ENCODE assay signal across 31 cellular contexts in genomic region chr18:27585602-27586173, GRCh38.
DNase-seq lines count a peak whose midpoint lies in the region; ATAC-seq, FAIRE-seq and TF ChIP-seq lines count a peak whose summit lies in the region.
"Had no signal": no experiment of that assay in that cellular context is flagged by ENCODE, and none has a peak within 500 bp of the region (broad histone marks: within the 10 kb centered on the region; RNA-seq: fewer than 3 reads in every experiment).

No MANE protein-coding gene starts in this region.

- H2BK120ac ChIP-seq in H1 (replicated peaks; ENCODE audit: low read depth, low read length) (no peak overlapping the region), neuronal stem cell (ENCODE audit: low read depth, low read length) (no peak overlapping the region)

- no peaks in the 10 kb centered on the region for H3K23me2 ChIP-seq in H1 (ENCODE audit: low read depth, low read length)

- H3K18ac ChIP-seq in H1 (ENCODE audit: extremely low read depth, low read length) (no peak overlapping the region), neuronal stem cell (ENCODE audit: low read length) (no peak overlapping the region)

- H3K56ac ChIP-seq in H1 (replicated peaks; ENCODE audit: insufficient read length, low read depth, low read length) = no peak overlapping the region

- H3K4me3 ChIP-seq in H1 (ENCODE audit: extremely low read depth in 1 of 4, insufficient read depth in 2 of 4, low read depth in 3 of 4, low read length in 4 of 4) (no peak overlapping the region), neuronal stem cell (ENCODE audit: low read length in 2 of 2) (no peak overlapping the region), PC-9 (no peak overlapping the region)
- H3K4me3 ChIP-seq: tibial nerve had no signal

- H3K36me3 ChIP-seq in H1 (ENCODE audit: control insufficient read depth in 2 of 4, insufficient read depth in 4 of 4, low read length in 3 of 4) = no peaks in the 10 kb centered on the region
- H3K36me3 ChIP-seq in neuronal stem cell (replicated peaks in 1 of 2; ENCODE audit: control insufficient read depth in 2 of 2, insufficient read depth in 2 of 2, low read length in 2 of 2) = no peaks in the 10 kb centered on the region
- H3K36me3 ChIP-seq in PC-9 (ENCODE audit: low read depth) = no peaks in the 10 kb centered on the region
- H3K36me3 ChIP-seq: brain microvascular endothelial cell, tibial nerve had no signal

- no peak for TF ChIP-seq EP300 in H1 (IDR thresholded peaks at IDR 0.05; ENCODE audit: borderline replicate concordance in 1 of 2, low read depth in 2 of 2, low read length in 2 of 2)

- CTCF ChIA-PET in H1 (lab: Charles Lee; ENCODE audit: partially characterized antibody) = interaction anchor here (0.5 to 2.0 kb wide), 10 partner anchors 8 to 580 kb away, joined by 3 to 10 read pairs (median 4); no protein-coding TSS in a partner anchor
- CTCF ChIA-PET in PC-9 (lab: Charles Lee) = no interaction called here

- no peaks in the 10 kb centered on the region for H3K27me3 ChIP-seq in H1 (replicated peaks in 1 of 4; ENCODE audit: control insufficient read depth in 3 of 4, extremely low read depth in 1 of 4, insufficient read depth in 3 of 4, low read length in 3 of 4)
- H3K27me3 ChIP-seq in neuronal stem cell (ENCODE audit: control insufficient read depth in 3 of 3, insufficient read depth in 3 of 3, low read depth in 1 of 3, low read length in 3 of 3) = no peaks in the 10 kb centered on the region
- H3K27me3 ChIP-seq in PC-9 (ENCODE audit: insufficient read depth, low read depth) = no peaks in the 10 kb centered on the region
- H3K27me3 ChIP-seq: brain microvascular endothelial cell, tibial nerve had no signal

- H4K8ac ChIP-seq in H1 (ENCODE audit: extremely low read depth, insufficient read depth, low read length) (no peak overlapping the region; the same call in 1 of the 2 replicates), neuronal stem cell (ENCODE audit: low read depth, low read length) (no peak overlapping the region)

- H2BK15ac ChIP-seq in H1 (ENCODE audit: low read length) (no peak overlapping the region), neuronal stem cell (ENCODE audit: low read length) (no peak overlapping the region)

- H4K20me1 ChIP-seq in H1 (replicated peaks in 1 of 2; ENCODE audit: control insufficient read depth in 1 of 2, insufficient read depth in 2 of 2, low read length in 2 of 2) = no peaks in the 10 kb centered on the region
- no peaks in the 10 kb centered on the region for H4K20me1 ChIP-seq in PC-9 (ENCODE audit: insufficient read depth)

- no peak overlapping the region for H3K27ac Mint-ChIP-seq in glutamatergic neuron (ENCODE audit: unreplicated experiment)
- H3K27ac Mint-ChIP-seq: activated CD8-positive, alpha-beta T cell treated with anti-CD3 and anti-CD28 coated beads for 36 hours; T-helper 2 cell treated with Interferon-gamma antibody and Interleukin-4, amounts not matched to agents 5 μg/mL and 100 μg/mL, for 36 hours had no signal

- H3K79me2 ChIP-seq in H1 (ENCODE audit: control insufficient read depth in 1 of 2, insufficient read depth in 2 of 2, low read length in 2 of 2) (no peaks in the 10 kb centered on the region), PC-9 (ENCODE audit: low read depth) (no peaks in the 10 kb centered on the region)
- H3K79me2 ChIP-seq: parathyroid adenoma had no signal

- WGBS in H1 (ENCODE audit: extremely low coverage in 1 of 2, insufficient coverage in 1 of 2, insufficient read length in 1 of 2, insufficient replicate concordance in 2 of 2, low coverage in 1 of 2, low lambda C conversion rate in 2 of 2, missing lambda C conversion rate in 1 of 2), 2 experiments = 84% methylated on average over 10 of the region's 10 CpGs; no CpG with 5 or more reads in 1 of the 2 experiments
- no CpG with 5 or more reads among the region's 10 CpGs for WGBS in neuronal stem cell (ENCODE audit: extremely low coverage in 2 of 2, insufficient read length in 2 of 2, insufficient replicate concordance in 1 of 2), 2 donors

- H3K9me2 ChIP-seq in PC-9 (ENCODE audit: insufficient read depth) = no peaks in the 10 kb centered on the region

- H4K91ac ChIP-seq in H1 (replicated peaks; ENCODE audit: insufficient read length, low read length) = no peak overlapping the region
- H4K91ac ChIP-seq in neuronal stem cell (ENCODE audit: low read depth, low read length, poor library complexity) = no peak overlapping the region

- H3K23ac ChIP-seq in H1 (ENCODE audit: insufficient read length) = no peak overlapping the region
- no peak overlapping the region for H3K23ac ChIP-seq in neuronal stem cell (ENCODE audit: low read depth, low read length, poor library complexity)

- H2AFZ ChIP-seq in H1 (ENCODE audit: low read length) (no peak overlapping the region), neuronal stem cell (ENCODE audit: low read length) (peak overlapping the region; percentile 56), PC-9 (no peak overlapping the region)
- H2AFZ ChIP-seq: parathyroid adenoma had no signal

- H3K9me3 ChIP-seq in H1 (ENCODE audit: insufficient read depth in 2 of 2, low read depth in 1 of 2, low read length in 1 of 2) (peaks cover 6% of the 10 kb centered on the region in 2 experiments; a peak in 2 of 4 replicates), neuronal stem cell (replicated peaks in 1 of 2; ENCODE audit: control insufficient read depth in 2 of 2, insufficient read depth in 1 of 2, low read depth in 1 of 2, low read length in 2 of 2) (peaks cover 6 to 8% of the 10 kb centered on the region in 2 donors), PC-9 (ENCODE audit: insufficient read depth, low read depth) (no peaks in the 10 kb centered on the region)

- H2BK12ac ChIP-seq in H1 (ENCODE audit: low read depth, low read length) (no peak overlapping the region), neuronal stem cell (ENCODE audit: low read length) (no peak overlapping the region)

- POLR2A ChIA-PET in H1 (lab: Charles Lee; ENCODE audit: partially characterized antibody) (interaction anchor here (1.0 kb wide), 1 partner anchor 24 kb away, joined by 3 read pairs; no protein-coding TSS in a partner anchor), PC-9 (lab: Charles Lee; ENCODE audit: unreplicated experiment) (no interaction called here)

- TF ChIP-seq POLR2A in H1 (IDR thresholded peaks at IDR 0.05; ENCODE audit: control extremely low read depth in 1 of 2, low read depth in 2 of 2, low read length in 2 of 2) = no peak

- no peak overlapping the region for H3K27ac ChIP-seq in H1 (ENCODE audit: low read depth, low read length)
- H3K27ac ChIP-seq in neuronal stem cell (replicated peaks; ENCODE audit: low read length) = no peak overlapping the region
- no peak overlapping the region for H3K27ac ChIP-seq in PC-9
- H3K27ac ChIP-seq: brain microvascular endothelial cell, C4-2B, parathyroid adenoma, tibial nerve had no signal

- H3K4me1 ChIP-seq in H1 (replicated peaks in 1 of 4; ENCODE audit: control insufficient read depth in 3 of 4, insufficient read depth in 4 of 4, low read length in 3 of 4) (no peaks in the 10 kb centered on the region; a peak in 1 of 7 replicates), neuronal stem cell (ENCODE audit: control insufficient read depth in 2 of 2, insufficient read depth in 1 of 2, low read depth in 1 of 2, low read length in 2 of 2) (no peaks in the 10 kb centered on the region), PC-9 (replicated peaks; ENCODE audit: insufficient read depth) (no peaks in the 10 kb centered on the region)
- H3K4me1 ChIP-seq: parathyroid adenoma, tibial nerve had no signal

- FAIRE-seq in H1 (lab: Jason Lieb, UNC) = peak; percentile 28
- FAIRE-seq: frontal cortex, RCC 7860 had no signal

- no peaks in the 10 kb centered on the region for H3K4me1 Mint-ChIP-seq in glutamatergic neuron (ENCODE audit: low read depth, unreplicated experiment)

- no peaks in the 10 kb centered on the region for H3K9me3 Mint-ChIP-seq in glutamatergic neuron (ENCODE audit: unreplicated experiment)

- no peak overlapping the region for H3K14ac ChIP-seq in H1 (ENCODE audit: insufficient read length)
- no peak overlapping the region for H3K14ac ChIP-seq in neuronal stem cell (ENCODE audit: low read length)

- DNase-seq in NCI-H748 (lab: John Stamatoyannopoulos, UW; ENCODE audit: unreplicated experiment) (peak; percentile 33), NCI-H748 treated with DMSO at 0.1 percent for 48 hours (lab: John Stamatoyannopoulos, UW) (no peak), H1 (ENCODE audit: low read depth in 1 of 2, low spot score in 2 of 2) (no peak), neuronal stem cell (ENCODE audit: low spot score) (no peak), PC-9 (no peak), glutamatergic neuron (no peak), HuH-7.5 (ENCODE audit: low spot score) (no peak)
- DNase-seq: 8988T; activated CD8-positive, alpha-beta memory T cell treated with anti-CD3 and anti-CD28 coated beads, Interleukin-2, amount 50 U/mL, for 48 hours; activated CD8-positive, alpha-beta T cell treated with anti-CD3 and anti-CD28 coated beads for 36 hours; activated naive CD4-positive, alpha-beta T cell treated with anti-CD3 and anti-CD28 coated beads, Interleukin-2, amount 50 U/mL, for 16 hours; amniotic stem cell; brain microvascular endothelial cell; Calu3; DND-41; kidney glomerular epithelial cell; mammary epithelial cell; NCI-H1048; NCI-H187; NCI-H510A treated with DMSO at 0.1 percent for 48 hours; right cardiac atrium; SHP77 treated with DMSO at 0.1 percent for 48 hours; stimulated activated CD4-positive, alpha-beta T cell treated with anti-CD3 and anti-CD28 coated beads, Interleukin-12 subunit alpha, Interleukin-12 subunit beta, amount 100 ng/mL, for 4 hours; stimulated activated CD4-positive, alpha-beta T cell treated with anti-CD3 and anti-CD28 coated beads, Interleukin-2, amount 100 ng/mL, for 48 hours had no signal

- BruUV-seq in PC-9 (replicated peaks; lab: Mats Ljungman, UMichigan) = no TSS peak

- H2BK5ac ChIP-seq in H1 (ENCODE audit: low read depth, low read length) = no peak overlapping the region
- H2BK5ac ChIP-seq in neuronal stem cell (ENCODE audit: low read length) = no peak overlapping the region

- H3K4ac ChIP-seq in H1 (replicated peaks; ENCODE audit: insufficient read length, low read depth, low read length) = no peak overlapping the region
- no peak overlapping the region for H3K4ac ChIP-seq in neuronal stem cell (ENCODE audit: low read length)

- no peak overlapping the region for H2AK5ac ChIP-seq in H1 (ENCODE audit: low read depth, low read length)
- no peak overlapping the region for H2AK5ac ChIP-seq in neuronal stem cell (ENCODE audit: low read depth, low read length)

- H3K9ac ChIP-seq in H1 (replicated peaks in 1 of 4; ENCODE audit: extremely low read depth in 1 of 4, low read depth in 3 of 4, low read length in 3 of 4) = no peak overlapping the region
- no peak overlapping the region for H3K9ac ChIP-seq in neuronal stem cell (ENCODE audit: low read depth, low read length, poor library complexity)
- H3K9ac ChIP-seq: parathyroid adenoma had no signal

- intact Hi-C loops in PC-9 (cut with micrococcal nuclease; ENCODE audit: unreplicated experiment) = no loop called here

- H4K5ac ChIP-seq in H1 (ENCODE audit: insufficient read length, low read depth, low read length) = no peak overlapping the region

- TF ChIP-seq RAD21 in H1 (IDR thresholded peaks at IDR 0.05 in 1 of 2, conservative IDR thresholded peaks at IDR 0.05 in 1 of 2; ENCODE audit: low read depth in 2 of 2, low read length in 2 of 2) = no peak

- H3K27me3 Mint-ChIP-seq in glutamatergic neuron (ENCODE audit: unreplicated experiment) = no peaks in the 10 kb centered on the region
- H3K27me3 Mint-ChIP-seq: activated CD8-positive, alpha-beta T cell treated with anti-CD3 and anti-CD28 coated beads for 36 hours had no signal

- H3F3A ChIP-seq in PC-9 (ENCODE audit: insufficient read depth, low read depth) = no peaks in the 10 kb centered on the region

- no peak overlapping the region for H2BK20ac ChIP-seq in H1 (ENCODE audit: low read length)

- peaks cover 6% of the 10 kb centered on the region for H3K36me3 Mint-ChIP-seq in glutamatergic neuron (ENCODE audit: unreplicated experiment)

- no peaks in the 10 kb centered on the region for H3K79me1 ChIP-seq in H1 (ENCODE audit: low read depth, low read length)
- no peaks in the 10 kb centered on the region for H3K79me1 ChIP-seq in neuronal stem cell (ENCODE audit: low read depth, low read length)

- no peak overlapping the region for H3K4me3 Mint-ChIP-seq in glutamatergic neuron (ENCODE audit: unreplicated experiment)
- H3K4me3 Mint-ChIP-seq: activated CD8-positive, alpha-beta T cell treated with anti-CD3 and anti-CD28 coated beads for 36 hours; T-helper 2 cell treated with Interferon-gamma antibody and Interleukin-4, amounts not matched to agents 5 μg/mL and 100 μg/mL, for 36 hours had no signal

- H3K4me2 ChIP-seq in H1 (ENCODE audit: insufficient read depth in 1 of 2, low read depth in 2 of 2, low read length in 2 of 2) = no peak overlapping the region
- H3K4me2 ChIP-seq in neuronal stem cell (ENCODE audit: insufficient read depth, low read length, poor library complexity, severe bottlenecking) = no peak overlapping the region
- H3K4me2 ChIP-seq in PC-9 = no peak overlapping the region

- TF ChIP-seq CTCF in H1 (IDR thresholded peaks at IDR 0.05; ENCODE audit: control extremely low read depth in 1 of 3, insufficient read depth in 1 of 3, low read depth in 1 of 3, low read length in 3 of 3) = no peak
- no peak for TF ChIP-seq CTCF in PC-9 (conservative IDR thresholded peaks at IDR 0.05)
- no peak for TF ChIP-seq CTCF in glutamatergic neuron (IDR thresholded peaks at IDR 0.05; ENCODE audit: partially characterized antibody, unreplicated experiment)

- ATAC-seq in HG03039 (IDR thresholded peaks at IDR 0.05; ENCODE audit: unreplicated experiment) = no peak
- ATAC-seq: activated CD8-positive, alpha-beta T cell treated with anti-CD3 and anti-CD28 coated beads for 36 hours; right cardiac atrium had no signal
